9 cellular contexts compared by ENCODE assay signal in genomic region chrX:18899796-18900380, GRCh38.
DNase-seq lines count a peak whose midpoint lies in the region; ATAC-seq and TF ChIP-seq lines count a peak whose summit lies in the region.
"Had no signal": no experiment of that assay in that cellular context is flagged by ENCODE, and none has a peak within 500 bp of the region (broad histone marks: within the 10 kb centered on the region; RNA-seq: fewer than 3 reads in every experiment).

No MANE protein-coding gene starts in this region.

- no peak overlapping the region for H3K4me3 ChIP-seq in left lung

- intact Hi-C loops in left lung (cut with DNase I), result loop anchor here in 1 of 2 donors (10.0 kb wide), 1 partner anchor 485 kb away; no protein-coding TSS in a partner anchor

- TF ChIP-seq CTCF in AG09319 (IDR thresholded peaks at IDR 0.05; ENCODE audit: low read depth, low read length) (peak; percentile 15), GM13977 (IDR thresholded peaks at IDR 0.05; ENCODE audit: extremely low read depth, insufficient read depth, missing control alignments) (peak; percentile 46), VCaP (conservative IDR thresholded peaks at IDR 0.05) (peak; percentile 69), left lung (IDR thresholded peaks at IDR 0.05) (no peak)

- H3K27ac ChIP-seq in VCaP (no peak overlapping the region), left lung (no peak overlapping the region)

- H3K4me1 ChIP-seq in left lung, result no peaks in the 10 kb centered on the region

- peaks cover 0 to 3% of the 10 kb centered on the region in 2 donors for H3K27me3 ChIP-seq in left lung

- H3K36me3 ChIP-seq in left lung, result peaks cover 0 to 14% of the 10 kb centered on the region in 2 donors

- in situ Hi-C loops in GM13977 (cut with MboI; ENCODE audit: low pct_unique_long_range_greater_than_20kb, low sequenced_read_pairs, unreplicated experiment), result loop anchor here (25.0 kb wide), 1 partner anchor 488 kb away; no protein-coding TSS in a partner anchor

- DNase-seq in AG09319 (ENCODE audit: extremely low read depth, low read depth), result no peak
- DNase-seq in GM13977 (ENCODE audit: low spot score), result peak; percentile 54
- no peak for DNase-seq in left lung
- DNase-seq in activated CD4-positive, CD25-positive, alpha-beta regulatory T cell treated with anti-CD3 and anti-CD28 coated beads, Interleukin-2, amount 50 U/mL, for 72 hours, result no peak
- DNase-seq in activated effector memory CD4-positive, alpha-beta T cell treated with Interleukin-2 at 50 U/mL for 16 hours, result no peak
- no peak for DNase-seq in activated CD4-positive, alpha-beta T cell treated with anti-CD3 and anti-CD28 coated beads, Interleukin-2, amount 50 U/mL, for 1 hour
- DNase-seq: NCI-H2081 treated with DMSO at 0.1 percent for 48 hours had no signal

- ATAC-seq in left lung, result peak; percentile 56
- no peak for ATAC-seq in activated CD4-positive, CD25-positive, alpha-beta regulatory T cell treated with anti-CD3 and anti-CD28 coated beads, Interleukin-2, amount 50 U/mL, for 24 hours

- H3K9me3 ChIP-seq in left lung, result no peaks in the 10 kb centered on the region

Comparison
In these comparisons a context has a peak if more than half of its experiments do, and no peak if none do; other contexts are left out.
1. CTCF ChIP-seq: peak in AG09319 (single experiment), GM13977 (single experiment) and VCaP (single experiment); none in left lung (0 of 2).